Comparison of ENCODE assay signal across 22 cellular contexts in genomic region chr9:88971131-88971960, GRCh38. TPM values are rescaled to one million over a fixed set of nuclear protein-coding genes. Genes with fewer than 3 reads are reported as not detected.
DNase-seq lines count a peak whose midpoint lies in the region; ATAC-seq and TF ChIP-seq lines count a peak whose summit lies in the region.
"Had no signal": no experiment of that assay in that cellular context is flagged by ENCODE, and none has a peak within 500 bp of the region (broad histone marks: within the 10 kb centered on the region; RNA-seq: fewer than 3 reads in every experiment).

No MANE protein-coding gene starts in this region.

- H3K36me3 ChIP-seq in right atrium auricular region: no peaks in the 10 kb centered on the region
- no peaks in the 10 kb centered on the region for H3K36me3 ChIP-seq in neural progenitor cell
- H3K36me3 ChIP-seq: Peyer's patch had no signal

- peak overlapping the region; percentile 77 for H3K27ac Mint-ChIP-seq in neural progenitor cell
- H3K27ac Mint-ChIP-seq in type B pancreatic cell: no peak overlapping the region
- H3K27ac Mint-ChIP-seq: CD8-positive, alpha-beta T cell had no signal

- peaks cover 19% of the 10 kb centered on the region for H3K4me1 Mint-ChIP-seq in neural progenitor cell
- peaks cover 13% of the 10 kb centered on the region for H3K4me1 Mint-ChIP-seq in type B pancreatic cell (ENCODE audit: unreplicated experiment)

- no peaks in the 10 kb centered on the region for H3K36me3 Mint-ChIP-seq in neural progenitor cell
- H3K36me3 Mint-ChIP-seq in type B pancreatic cell: no peaks in the 10 kb centered on the region
- H3K36me3 Mint-ChIP-seq: CD8-positive, alpha-beta T cell had no signal

- H3K4me3 ChIP-seq in right atrium auricular region (no peak overlapping the region), coronary artery (no peak overlapping the region), neural progenitor cell (no peak overlapping the region)
- H3K4me3 ChIP-seq: Peyer's patch had no signal

- no peaks in the 10 kb centered on the region for H4K20me1 ChIP-seq in neural progenitor cell (ENCODE audit: low read depth)

- H3K27me3 Mint-ChIP-seq in neural progenitor cell (ENCODE audit: insufficient read depth, low read depth): peaks cover 22% of the 10 kb centered on the region
- H3K27me3 Mint-ChIP-seq in type B pancreatic cell: no peaks in the 10 kb centered on the region

- intact Hi-C loops in Right ventricle myocardium superior (cut with DNase I): no loop called here

- no peak overlapping the region for H3K9ac ChIP-seq in neural progenitor cell

- no peaks in the 10 kb centered on the region for H3K9me3 ChIP-seq in right atrium auricular region
- no peaks in the 10 kb centered on the region for H3K9me3 ChIP-seq in neural progenitor cell (ENCODE audit: low read depth)
- H3K9me3 ChIP-seq: Peyer's patch had no signal

- ATAC-seq in Right ventricle myocardium superior (ENCODE audit: poor library complexity) (no peak), GM21723 (IDR thresholded peaks at IDR 0.05; ENCODE audit: unreplicated experiment) (no peak), HG02852 (IDR thresholded peaks at IDR 0.05; ENCODE audit: unreplicated experiment) (no peak), HG03571 (IDR thresholded peaks at IDR 0.05; ENCODE audit: unreplicated experiment) (no peak)
- ATAC-seq: CD8-positive, alpha-beta T cell; Right ventricle myocardium inferior had no signal

- no peak overlapping the region for H3K4me2 ChIP-seq in neural progenitor cell

- H3F3A ChIP-seq in neural progenitor cell (ENCODE audit: low read depth): peaks cover 27% of the 10 kb centered on the region

- H3K27ac ChIP-seq in right atrium auricular region (no peak overlapping the region), coronary artery (no peak overlapping the region), neural progenitor cell (no peak overlapping the region)
- H3K27ac ChIP-seq: Peyer's patch had no signal

- H3K4me1 ChIP-seq in right atrium auricular region (no peaks in the 10 kb centered on the region), neural progenitor cell (peaks cover 15% of the 10 kb centered on the region)
- H3K4me1 ChIP-seq: Peyer's patch had no signal

- DNase-seq in right atrium auricular region (ENCODE audit: low spot score) (peak; percentile 42), Right ventricle myocardium superior (no peak), coronary artery (ENCODE audit: low spot score) (peak; percentile 46), neural progenitor cell (ENCODE audit: low spot score) (peak; percentile 52), type B pancreatic cell (ENCODE audit: extremely low spot score, unreplicated experiment) (peak; percentile 57)
- DNase-seq: AML-193; C1 segment of cervical spinal cord; Calu3; CD8-positive, alpha-beta T cell; DMS153; GOT3; Kasumi-1; NCI-H1694; NCI-H2081; NCI-H2171; NCI-H345; NCI-H774; Peyer's patch had no signal

- no peak overlapping the region for H2AFZ ChIP-seq in neural progenitor cell (replicated peaks)

- no peak for TF ChIP-seq CTCF in right atrium auricular region (IDR thresholded peaks at IDR 0.05)
- TF ChIP-seq CTCF in coronary artery (IDR thresholded peaks at IDR 0.05): no peak
- peak; percentile 11 for TF ChIP-seq CTCF in neural progenitor cell (IDR thresholded peaks at IDR 0.05)
- TF ChIP-seq CTCF in type B pancreatic cell (conservative IDR thresholded peaks at IDR 0.05): no peak

- peaks cover 4% of the 10 kb centered on the region for H3K9me3 Mint-ChIP-seq in neural progenitor cell
- H3K9me3 Mint-ChIP-seq in type B pancreatic cell: no peaks in the 10 kb centered on the region
- H3K9me3 Mint-ChIP-seq: CD8-positive, alpha-beta T cell had no signal

- no peaks in the 10 kb centered on the region for H3K79me2 ChIP-seq in neural progenitor cell (ENCODE audit: low read depth)

- H3K4me3 Mint-ChIP-seq in neural progenitor cell: no peak overlapping the region
- H3K4me3 Mint-ChIP-seq in type B pancreatic cell: peak overlapping the region; percentile 3
- H3K4me3 Mint-ChIP-seq: CD8-positive, alpha-beta T cell had no signal

- H3K27me3 ChIP-seq in right atrium auricular region (no peaks in the 10 kb centered on the region), neural progenitor cell (no peaks in the 10 kb centered on the region)
- H3K27me3 ChIP-seq: Peyer's patch had no signal

RNA-seq across cellular contexts. Expression of gene S1PR3, which starts 19.9 kb away (rescaled TPM):
- total RNA-seq in right atrium auricular region (10 to 100 TPM; 26.8 to 34.7 TPM), Right ventricle myocardium superior (28.2 TPM), neural progenitor cell (ENCODE audit: low replicate concordance) (21.6 and 29.4 TPM in 2 replicates), type B pancreatic cell (ENCODE audit: low replicate concordance) (9.3 and 37.9 TPM in 2 replicates)
